Comparison of ENCODE assay signal across 15 cellular contexts in genomic region chr2:235010117-235010729, GRCh38. TPM values are rescaled to one million over a fixed set of nuclear protein-coding genes. Genes with fewer than 3 reads are reported as not detected.
"Had no signal": no experiment of that assay in that cellular context is flagged by ENCODE, and none has a peak within 500 bp of the region (broad histone marks: within the 10 kb centered on the region; RNA-seq: fewer than 3 reads in every experiment).

No MANE protein-coding gene starts in this region.

- H3K4me1 Mint-ChIP-seq: activated T-helper 17 cell treated with anti-CD3 and anti-CD28 coated beads, Interleukin-2, amount 50 U/mL, for 72 hours had no signal

- H3K27ac ChIP-seq: gastroesophageal sphincter, left ventricle myocardium inferior, spleen had no signal

- ATAC-seq: activated T-helper 17 cell treated with anti-CD3 and anti-CD28 coated beads, Interleukin-2, amount 50 U/mL, for 72 hours; gastroesophageal sphincter; natural killer cell treated with Interleukin-12 subunit alpha and Interleukin-12 subunit beta and Interleukin-15 and Interleukin-18, amount 100 ng/mL, for 72 hours; sciatic nerve had no signal

- H3K27me3 ChIP-seq: gastroesophageal sphincter, spleen, testis had no signal

- H3K9me3 Mint-ChIP-seq: natural killer cell treated with Interleukin-12 subunit alpha and Interleukin-12 subunit beta and Interleukin-15 and Interleukin-18, amount 100 ng/mL, for 72 hours had no signal

- H3K36me3 ChIP-seq: gastroesophageal sphincter, left ventricle myocardium inferior, spleen had no signal

- H3K27ac Mint-ChIP-seq: activated T-helper 17 cell treated with anti-CD3 and anti-CD28 coated beads, Interleukin-2, amount 50 U/mL, for 72 hours; natural killer cell treated with Interleukin-12 subunit alpha and Interleukin-12 subunit beta and Interleukin-15 and Interleukin-18, amount 100 ng/mL, for 72 hours; stimulated activated naive CD8-positive, alpha-beta T cell treated with anti-CD3 and anti-CD28 coated beads, Interleukin-15, Interleukin-2, amounts not matched to agents 100 ng/mL and 50 ng/mL, for 24 hours had no signal

- H3K4me3 ChIP-seq: gastroesophageal sphincter, left ventricle myocardium inferior, spleen, testis had no signal

- DNase-seq: activated CD4-positive, alpha-beta T cell treated with anti-CD3 and anti-CD28 coated beads, Interleukin-2, amount 50 U/mL, for 48 hours; activated naive CD4-positive, alpha-beta T cell treated with Interleukin-2 at 50 U/mL for 16 hours; anterior cingulate cortex; cerebellar nuclear complex; effector memory CD4-positive, alpha-beta T cell; hippocampal formation; left ventricle myocardium inferior; occipital lobe; spleen; testis had no signal

- H3K27me3 Mint-ChIP-seq: stimulated activated naive CD8-positive, alpha-beta T cell treated with anti-CD3 and anti-CD28 coated beads, Interleukin-15, Interleukin-2, amounts not matched to agents 100 ng/mL and 50 ng/mL, for 24 hours had no signal

- H3K4me3 Mint-ChIP-seq: activated T-helper 17 cell treated with anti-CD3 and anti-CD28 coated beads, Interleukin-2, amount 50 U/mL, for 72 hours; natural killer cell treated with Interleukin-12 subunit alpha and Interleukin-12 subunit beta and Interleukin-15 and Interleukin-18, amount 100 ng/mL, for 72 hours; stimulated activated naive CD8-positive, alpha-beta T cell treated with anti-CD3 and anti-CD28 coated beads, Interleukin-15, Interleukin-2, amounts not matched to agents 100 ng/mL and 50 ng/mL, for 24 hours had no signal

- H3K9me3 ChIP-seq: testis had no signal

RNA-seq across cellular contexts. Expression of gene SH3BP4, which starts 58.4 kb away (rescaled TPM):
- total RNA-seq: activated T-helper 17 cell treated with anti-CD3 and anti-CD28 coated beads, Interleukin-2, amount 50 U/mL, for 72 hours; natural killer cell treated with Interleukin-12 subunit alpha and Interleukin-12 subunit beta and Interleukin-15 and Interleukin-18, amount 100 ng/mL, for 72 hours had no signal
